ENCODE assay signal across 1 cellular context in genomic region chr10:11598749-11599396, GRCh38.
TF ChIP-seq lines count a peak whose summit lies in the region.

No MANE protein-coding gene starts in this region.

TF ChIP-seq in K562, 482 proteins besides CTCF, POLR2A, EP300 and RAD21:
- no peak for TF ChIP-seq ZNF445 (CRISPR knock-in tag; IDR thresholded peaks at IDR 0.05; ENCODE audit: low read depth)
- TF ChIP-seq RFX1 (IDR thresholded peaks at IDR 0.05), result no peak
- no peak for TF ChIP-seq BCOR (IDR thresholded peaks at IDR 0.05)
- no peak for TF ChIP-seq MTA1 (IDR thresholded peaks at IDR 0.05; ENCODE audit: borderline replicate concordance)
- no peak for TF ChIP-seq ZBTB8A (IDR thresholded peaks at IDR 0.05; ENCODE audit: partially characterized antibody)
- TF ChIP-seq PML (IDR thresholded peaks at IDR 0.05; ENCODE audit: low read length), result no peak
- TF ChIP-seq PREB (CRISPR knock-in tag; IDR thresholded peaks at IDR 0.05), result no peak
- no peak for TF ChIP-seq CREB3L1 (IDR thresholded peaks at IDR 0.05; ENCODE audit: borderline replicate concordance, low read depth)
- no peak for TF ChIP-seq FUS (optimal IDR thresholded peaks at IDR 0.05; ENCODE audit: low read depth, low read length)
- no peak for TF ChIP-seq TEAD1 (CRISPR knock-in tag; IDR thresholded peaks at IDR 0.05)
- no peak for TF ChIP-seq PBX2 (CRISPR knock-in tag; IDR thresholded peaks at IDR 0.05; ENCODE audit: low read depth)
- TF ChIP-seq PBX2 (tag; conservative IDR thresholded peaks at IDR 0.05; ENCODE audit: low read depth), result no peak
- no peak for TF ChIP-seq ZKSCAN3 (CRISPR knock-in tag; IDR thresholded peaks at IDR 0.05)
